Comparison of ENCODE assay signal across 1 cellular context in the genomic region with DNA sequence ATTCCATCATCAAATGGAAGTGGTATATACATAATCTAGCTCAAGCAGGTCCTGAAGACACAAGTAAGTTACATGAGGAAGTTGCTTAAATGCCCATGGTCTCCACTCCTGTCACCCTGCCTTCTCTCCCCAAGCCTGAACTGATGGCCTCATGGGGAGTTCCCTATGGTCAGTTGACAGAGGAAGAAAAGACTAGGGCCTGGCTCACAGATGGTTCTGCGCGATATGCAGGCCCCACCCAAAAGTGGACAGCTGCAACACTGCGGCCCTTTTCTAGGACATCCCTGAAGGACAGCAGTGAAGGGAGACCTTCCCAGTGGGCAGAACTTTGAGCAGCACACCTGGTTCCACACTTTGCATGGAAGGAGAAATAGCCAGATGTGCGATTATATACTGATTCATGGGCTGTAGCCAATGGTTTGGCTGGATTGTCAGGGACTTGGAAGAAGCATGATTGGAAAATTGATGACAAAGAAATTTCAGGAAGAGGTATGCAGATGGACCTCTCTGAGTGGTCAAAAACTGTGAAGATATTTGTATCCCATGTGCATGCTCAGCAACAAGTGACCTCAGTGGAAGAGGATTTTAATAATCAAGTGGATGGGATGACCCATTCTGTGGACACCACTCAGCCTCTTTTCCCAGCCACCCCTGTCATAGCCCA.
A peak's percentile ranks its signal among the peaks of the same experiment; 100 is the strongest.
TF ChIP-seq lines count a peak whose summit lies in the region.

No MANE protein-coding gene starts in this region.

TF ChIP-seq in K562, 482 proteins besides CTCF, POLR2A, EP300 and RAD21 (continued from another document and continues in another):
- TF ChIP-seq, protein P1, sequence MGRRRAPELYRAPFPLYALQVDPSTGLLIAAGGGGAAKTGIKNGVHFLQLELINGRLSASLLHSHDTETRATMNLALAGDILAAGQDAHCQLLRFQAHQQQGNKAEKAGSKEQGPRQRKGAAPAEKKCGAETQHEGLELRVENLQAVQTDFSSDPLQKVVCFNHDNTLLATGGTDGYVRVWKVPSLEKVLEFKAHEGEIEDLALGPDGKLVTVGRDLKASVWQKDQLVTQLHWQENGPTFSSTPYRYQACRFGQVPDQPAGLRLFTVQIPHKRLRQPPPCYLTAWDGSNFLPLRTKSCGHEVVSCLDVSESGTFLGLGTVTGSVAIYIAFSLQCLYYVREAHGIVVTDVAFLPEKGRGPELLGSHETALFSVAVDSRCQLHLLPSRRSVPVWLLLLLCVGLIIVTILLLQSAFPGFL (CRISPR knock-in tag; IDR thresholded peaks at IDR 0.05): no peak
- TF ChIP-seq TCF3 (CRISPR knock-in tag; IDR thresholded peaks at IDR 0.05) (peak; percentile 97), XRCC4 (IDR thresholded peaks at IDR 0.05; ENCODE audit: extremely low read depth, insufficient read depth, insufficient read length) (no peak), HOXB6 (CRISPR knock-in tag; IDR thresholded peaks at IDR 0.05; ENCODE audit: borderline replicate concordance) (no peak), FOSL1 (tag; conservative IDR thresholded peaks at IDR 0.05) (peak; percentile 72; the same call in 1 of the 2 replicates), ZEB2 (IDR thresholded peaks at IDR 0.05) (peak; percentile 84; the same call in 1 of the 2 replicates), IFI16 (CRISPR knock-in tag; IDR thresholded peaks at IDR 0.05) (no peak), ZNF274 (IDR thresholded peaks at IDR 0.05; ENCODE audit: borderline replicate concordance, low read depth, low read length) (no peak), KLF10 (CRISPR knock-in tag; IDR thresholded peaks at IDR 0.05) (no peak), RBM25 (IDR thresholded peaks at IDR 0.05; ENCODE audit: low read depth, low read length, severe bottlenecking) (no peak), HDAC6 (IDR thresholded peaks at IDR 0.05; ENCODE audit: low read depth, low read length) (no peak), ZNF780A (CRISPR knock-in tag; IDR thresholded peaks at IDR 0.05) (no peak), TEAD1 (CRISPR knock-in tag; IDR thresholded peaks at IDR 0.05) (no peak; a peak in 2 of 4 replicates), SP1 (CRISPR knock-in tag; IDR thresholded peaks at IDR 0.05) (no peak; the same call in 1 of the 2 replicates), FIP1L1 (IDR thresholded peaks at IDR 0.05; ENCODE audit: low read depth, low read length, poor library complexity, severe bottlenecking) (no peak), RNF2 (IDR thresholded peaks at IDR 0.05) (peak; percentile 64; the same call in 1 of the 2 replicates), HNRNPH1 (optimal IDR thresholded peaks at IDR 0.05; ENCODE audit: low read depth, low read length) (no peak), NFE2L1 (tag; IDR thresholded peaks at IDR 0.05; ENCODE audit: borderline replicate concordance, low read depth) (no peak), ZNF57 (CRISPR knock-in tag; IDR thresholded peaks at IDR 0.05) (no peak), ZNF444 (CRISPR knock-in tag; IDR thresholded peaks at IDR 0.05) (no peak), ZFP30 (CRISPR knock-in tag; IDR thresholded peaks at IDR 0.05; ENCODE audit: borderline replicate concordance) (no peak), POLR2H (tag; IDR thresholded peaks at IDR 0.05; ENCODE audit: low read depth) (no peak), ETV6 (IDR thresholded peaks at IDR 0.05; ENCODE audit: borderline replicate concordance in 1 of 2, low read depth in 2 of 2, low read length in 1 of 2) (no peak), ETV6 (CRISPR knock-in tag; IDR thresholded peaks at IDR 0.05; ENCODE audit: borderline replicate concordance) (no peak), YBX1 (IDR thresholded peaks at IDR 0.05) (no peak), ZNF121 (CRISPR knock-in tag; conservative IDR thresholded peaks at IDR 0.05) (no peak), STAG1 (CRISPR knock-in tag; IDR thresholded peaks at IDR 0.05; ENCODE audit: borderline replicate concordance) (no peak), POLR3G (IDR thresholded peaks at IDR 0.05; ENCODE audit: extremely low read depth, insufficient read length, insufficient replicate concordance) (no peak), MTA2 (IDR thresholded peaks at IDR 0.05; ENCODE audit: low read depth) (peak; percentile 82), ELF2 (CRISPR knock-in tag; IDR thresholded peaks at IDR 0.05) (no peak), ILF3 (IDR thresholded peaks at IDR 0.05; ENCODE audit: borderline replicate concordance) (no peak), HEY1 (CRISPR knock-in tag; IDR thresholded peaks at IDR 0.05; ENCODE audit: borderline replicate concordance) (0 out of 2 replicates have a peak, but pooled peaks have one; percentile 46), ASH1L (IDR thresholded peaks at IDR 0.05; ENCODE audit: borderline replicate concordance, low read depth, partially characterized antibody) (no peak), STAT5B (CRISPR knock-in tag; IDR thresholded peaks at IDR 0.05) (no peak), MIER1 (IDR thresholded peaks at IDR 0.05; ENCODE audit: low read depth) (no peak)
- TF ChIP-seq, protein P2, sequence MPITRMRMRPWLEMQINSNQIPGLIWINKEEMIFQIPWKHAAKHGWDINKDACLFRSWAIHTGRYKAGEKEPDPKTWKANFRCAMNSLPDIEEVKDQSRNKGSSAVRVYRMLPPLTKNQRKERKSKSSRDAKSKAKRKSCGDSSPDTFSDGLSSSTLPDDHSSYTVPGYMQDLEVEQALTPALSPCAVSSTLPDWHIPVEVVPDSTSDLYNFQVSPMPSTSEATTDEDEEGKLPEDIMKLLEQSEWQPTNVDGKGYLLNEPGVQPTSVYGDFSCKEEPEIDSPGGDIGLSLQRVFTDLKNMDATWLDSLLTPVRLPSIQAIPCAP (CRISPR knock-in tag; IDR thresholded peaks at IDR 0.05; ENCODE audit: borderline replicate concordance): no peak
- TF ChIP-seq, protein P3, sequence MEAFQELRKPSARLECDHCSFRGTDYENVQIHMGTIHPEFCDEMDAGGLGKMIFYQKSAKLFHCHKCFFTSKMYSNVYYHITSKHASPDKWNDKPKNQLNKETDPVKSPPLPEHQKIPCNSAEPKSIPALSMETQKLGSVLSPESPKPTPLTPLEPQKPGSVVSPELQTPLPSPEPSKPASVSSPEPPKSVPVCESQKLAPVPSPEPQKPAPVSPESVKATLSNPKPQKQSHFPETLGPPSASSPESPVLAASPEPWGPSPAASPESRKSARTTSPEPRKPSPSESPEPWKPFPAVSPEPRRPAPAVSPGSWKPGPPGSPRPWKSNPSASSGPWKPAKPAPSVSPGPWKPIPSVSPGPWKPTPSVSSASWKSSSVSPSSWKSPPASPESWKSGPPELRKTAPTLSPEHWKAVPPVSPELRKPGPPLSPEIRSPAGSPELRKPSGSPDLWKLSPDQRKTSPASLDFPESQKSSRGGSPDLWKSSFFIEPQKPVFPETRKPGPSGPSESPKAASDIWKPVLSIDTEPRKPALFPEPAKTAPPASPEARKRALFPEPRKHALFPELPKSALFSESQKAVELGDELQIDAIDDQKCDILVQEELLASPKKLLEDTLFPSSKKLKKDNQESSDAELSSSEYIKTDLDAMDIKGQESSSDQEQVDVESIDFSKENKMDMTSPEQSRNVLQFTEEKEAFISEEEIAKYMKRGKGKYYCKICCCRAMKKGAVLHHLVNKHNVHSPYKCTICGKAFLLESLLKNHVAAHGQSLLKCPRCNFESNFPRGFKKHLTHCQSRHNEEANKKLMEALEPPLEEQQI (IDR thresholded peaks at IDR 0.05): no peak
- TF ChIP-seq, protein P4, sequence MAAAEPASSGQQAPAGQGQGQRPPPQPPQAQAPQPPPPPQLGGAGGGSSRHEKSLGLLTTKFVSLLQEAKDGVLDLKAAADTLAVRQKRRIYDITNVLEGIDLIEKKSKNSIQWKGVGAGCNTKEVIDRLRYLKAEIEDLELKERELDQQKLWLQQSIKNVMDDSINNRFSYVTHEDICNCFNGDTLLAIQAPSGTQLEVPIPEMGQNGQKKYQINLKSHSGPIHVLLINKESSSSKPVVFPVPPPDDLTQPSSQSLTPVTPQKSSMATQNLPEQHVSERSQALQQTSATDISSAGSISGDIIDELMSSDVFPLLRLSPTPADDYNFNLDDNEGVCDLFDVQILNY (CRISPR knock-in tag; IDR thresholded peaks at IDR 0.05): no peak
- TF ChIP-seq, protein P5, sequence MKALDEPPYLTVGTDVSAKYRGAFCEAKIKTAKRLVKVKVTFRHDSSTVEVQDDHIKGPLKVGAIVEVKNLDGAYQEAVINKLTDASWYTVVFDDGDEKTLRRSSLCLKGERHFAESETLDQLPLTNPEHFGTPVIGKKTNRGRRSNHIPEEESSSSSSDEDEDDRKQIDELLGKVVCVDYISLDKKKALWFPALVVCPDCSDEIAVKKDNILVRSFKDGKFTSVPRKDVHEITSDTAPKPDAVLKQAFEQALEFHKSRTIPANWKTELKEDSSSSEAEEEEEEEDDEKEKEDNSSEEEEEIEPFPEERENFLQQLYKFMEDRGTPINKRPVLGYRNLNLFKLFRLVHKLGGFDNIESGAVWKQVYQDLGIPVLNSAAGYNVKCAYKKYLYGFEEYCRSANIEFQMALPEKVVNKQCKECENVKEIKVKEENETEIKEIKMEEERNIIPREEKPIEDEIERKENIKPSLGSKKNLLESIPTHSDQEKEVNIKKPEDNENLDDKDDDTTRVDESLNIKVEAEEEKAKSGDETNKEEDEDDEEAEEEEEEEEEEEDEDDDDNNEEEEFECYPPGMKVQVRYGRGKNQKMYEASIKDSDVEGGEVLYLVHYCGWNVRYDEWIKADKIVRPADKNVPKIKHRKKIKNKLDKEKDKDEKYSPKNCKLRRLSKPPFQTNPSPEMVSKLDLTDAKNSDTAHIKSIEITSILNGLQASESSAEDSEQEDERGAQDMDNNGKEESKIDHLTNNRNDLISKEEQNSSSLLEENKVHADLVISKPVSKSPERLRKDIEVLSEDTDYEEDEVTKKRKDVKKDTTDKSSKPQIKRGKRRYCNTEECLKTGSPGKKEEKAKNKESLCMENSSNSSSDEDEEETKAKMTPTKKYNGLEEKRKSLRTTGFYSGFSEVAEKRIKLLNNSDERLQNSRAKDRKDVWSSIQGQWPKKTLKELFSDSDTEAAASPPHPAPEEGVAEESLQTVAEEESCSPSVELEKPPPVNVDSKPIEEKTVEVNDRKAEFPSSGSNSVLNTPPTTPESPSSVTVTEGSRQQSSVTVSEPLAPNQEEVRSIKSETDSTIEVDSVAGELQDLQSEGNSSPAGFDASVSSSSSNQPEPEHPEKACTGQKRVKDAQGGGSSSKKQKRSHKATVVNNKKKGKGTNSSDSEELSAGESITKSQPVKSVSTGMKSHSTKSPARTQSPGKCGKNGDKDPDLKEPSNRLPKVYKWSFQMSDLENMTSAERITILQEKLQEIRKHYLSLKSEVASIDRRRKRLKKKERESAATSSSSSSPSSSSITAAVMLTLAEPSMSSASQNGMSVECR (CRISPR knock-in tag; IDR thresholded peaks at IDR 0.05): no peak
- TF ChIP-seq, protein P6, sequence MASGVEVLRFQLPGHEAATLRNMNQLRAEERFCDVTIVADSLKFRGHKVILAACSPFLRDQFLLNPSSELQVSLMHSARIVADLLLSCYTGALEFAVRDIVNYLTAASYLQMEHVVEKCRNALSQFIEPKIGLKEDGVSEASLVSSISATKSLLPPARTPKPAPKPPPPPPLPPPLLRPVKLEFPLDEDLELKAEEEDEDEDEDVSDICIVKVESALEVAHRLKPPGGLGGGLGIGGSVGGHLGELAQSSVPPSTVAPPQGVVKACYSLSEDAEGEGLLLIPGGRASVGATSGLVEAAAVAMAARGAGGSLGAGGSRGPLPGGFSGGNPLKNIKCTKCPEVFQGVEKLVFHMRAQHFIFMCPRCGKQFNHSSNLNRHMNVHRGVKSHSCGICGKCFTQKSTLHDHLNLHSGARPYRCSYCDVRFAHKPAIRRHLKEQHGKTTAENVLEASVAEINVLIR (CRISPR knock-in tag; IDR thresholded peaks at IDR 0.05): no peak
- TF ChIP-seq, protein P7, sequence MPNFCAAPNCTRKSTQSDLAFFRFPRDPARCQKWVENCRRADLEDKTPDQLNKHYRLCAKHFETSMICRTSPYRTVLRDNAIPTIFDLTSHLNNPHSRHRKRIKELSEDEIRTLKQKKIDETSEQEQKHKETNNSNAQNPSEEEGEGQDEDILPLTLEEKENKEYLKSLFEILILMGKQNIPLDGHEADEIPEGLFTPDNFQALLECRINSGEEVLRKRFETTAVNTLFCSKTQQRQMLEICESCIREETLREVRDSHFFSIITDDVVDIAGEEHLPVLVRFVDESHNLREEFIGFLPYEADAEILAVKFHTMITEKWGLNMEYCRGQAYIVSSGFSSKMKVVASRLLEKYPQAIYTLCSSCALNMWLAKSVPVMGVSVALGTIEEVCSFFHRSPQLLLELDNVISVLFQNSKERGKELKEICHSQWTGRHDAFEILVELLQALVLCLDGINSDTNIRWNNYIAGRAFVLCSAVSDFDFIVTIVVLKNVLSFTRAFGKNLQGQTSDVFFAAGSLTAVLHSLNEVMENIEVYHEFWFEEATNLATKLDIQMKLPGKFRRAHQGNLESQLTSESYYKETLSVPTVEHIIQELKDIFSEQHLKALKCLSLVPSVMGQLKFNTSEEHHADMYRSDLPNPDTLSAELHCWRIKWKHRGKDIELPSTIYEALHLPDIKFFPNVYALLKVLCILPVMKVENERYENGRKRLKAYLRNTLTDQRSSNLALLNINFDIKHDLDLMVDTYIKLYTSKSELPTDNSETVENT (CRISPR knock-in tag; IDR thresholded peaks at IDR 0.05): no peak
- TF ChIP-seq, protein P8, sequence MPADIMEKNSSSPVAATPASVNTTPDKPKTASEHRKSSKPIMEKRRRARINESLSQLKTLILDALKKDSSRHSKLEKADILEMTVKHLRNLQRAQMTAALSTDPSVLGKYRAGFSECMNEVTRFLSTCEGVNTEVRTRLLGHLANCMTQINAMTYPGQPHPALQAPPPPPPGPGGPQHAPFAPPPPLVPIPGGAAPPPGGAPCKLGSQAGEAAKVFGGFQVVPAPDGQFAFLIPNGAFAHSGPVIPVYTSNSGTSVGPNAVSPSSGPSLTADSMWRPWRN (IDR thresholded peaks at IDR 0.05; ENCODE audit: low read depth): no peak
- TF ChIP-seq, protein P9, sequence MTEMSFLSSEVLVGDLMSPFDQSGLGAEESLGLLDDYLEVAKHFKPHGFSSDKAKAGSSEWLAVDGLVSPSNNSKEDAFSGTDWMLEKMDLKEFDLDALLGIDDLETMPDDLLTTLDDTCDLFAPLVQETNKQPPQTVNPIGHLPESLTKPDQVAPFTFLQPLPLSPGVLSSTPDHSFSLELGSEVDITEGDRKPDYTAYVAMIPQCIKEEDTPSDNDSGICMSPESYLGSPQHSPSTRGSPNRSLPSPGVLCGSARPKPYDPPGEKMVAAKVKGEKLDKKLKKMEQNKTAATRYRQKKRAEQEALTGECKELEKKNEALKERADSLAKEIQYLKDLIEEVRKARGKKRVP (CRISPR knock-in tag; IDR thresholded peaks at IDR 0.05): no peak
- TF ChIP-seq, protein P10, sequence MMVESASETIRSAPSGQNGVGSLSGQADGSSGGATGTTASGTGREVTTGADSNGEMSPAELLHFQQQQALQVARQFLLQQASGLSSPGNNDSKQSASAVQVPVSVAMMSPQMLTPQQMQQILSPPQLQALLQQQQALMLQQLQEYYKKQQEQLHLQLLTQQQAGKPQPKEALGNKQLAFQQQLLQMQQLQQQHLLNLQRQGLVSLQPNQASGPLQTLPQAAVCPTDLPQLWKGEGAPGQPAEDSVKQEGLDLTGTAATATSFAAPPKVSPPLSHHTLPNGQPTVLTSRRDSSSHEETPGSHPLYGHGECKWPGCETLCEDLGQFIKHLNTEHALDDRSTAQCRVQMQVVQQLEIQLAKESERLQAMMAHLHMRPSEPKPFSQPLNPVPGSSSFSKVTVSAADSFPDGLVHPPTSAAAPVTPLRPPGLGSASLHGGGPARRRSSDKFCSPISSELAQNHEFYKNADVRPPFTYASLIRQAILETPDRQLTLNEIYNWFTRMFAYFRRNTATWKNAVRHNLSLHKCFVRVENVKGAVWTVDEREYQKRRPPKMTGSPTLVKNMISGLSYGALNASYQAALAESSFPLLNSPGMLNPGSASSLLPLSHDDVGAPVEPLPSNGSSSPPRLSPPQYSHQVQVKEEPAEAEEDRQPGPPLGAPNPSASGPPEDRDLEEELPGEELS (CRISPR knock-in tag; IDR thresholded peaks at IDR 0.05; ENCODE audit: borderline replicate concordance): no peak
